In the genomic region with DNA sequence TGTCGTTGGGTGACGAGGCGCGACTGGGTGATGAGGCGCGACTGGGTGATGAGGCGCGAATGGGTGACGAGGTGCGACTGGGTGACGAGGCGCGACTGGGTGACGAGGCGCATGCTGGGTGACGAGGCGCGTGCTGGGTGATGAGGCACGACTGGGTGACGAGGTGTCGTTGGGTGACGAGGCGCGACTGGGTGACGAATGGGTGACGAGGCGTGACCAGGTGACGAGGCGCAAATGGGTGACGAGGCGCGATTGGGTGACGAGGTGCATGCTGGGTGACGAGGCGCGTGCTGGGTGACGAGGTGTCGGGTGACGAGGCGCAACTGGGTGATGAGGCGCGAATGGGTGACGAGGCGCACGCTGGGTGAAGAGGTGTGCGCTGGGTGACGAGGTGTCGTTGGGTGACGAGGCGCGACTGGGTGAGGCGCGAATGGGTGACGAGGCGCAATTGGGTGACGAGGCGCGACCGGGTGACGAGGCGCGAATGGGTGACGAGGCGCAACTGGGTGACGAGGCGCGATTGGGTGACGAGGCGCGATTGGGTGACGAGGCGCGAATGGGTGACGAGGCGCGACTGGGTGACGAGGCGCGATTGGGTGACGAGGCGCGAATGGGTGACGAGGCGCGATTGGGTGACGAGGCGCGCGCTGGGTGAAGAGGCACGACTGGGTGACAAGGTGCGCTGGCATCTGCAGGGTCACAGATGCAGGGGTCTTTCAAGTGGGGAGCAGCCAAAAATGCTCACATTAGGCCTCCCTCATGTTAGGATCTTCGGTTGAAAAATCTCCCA, we compare ENCODE assay signal across 23 cellular contexts.
"Had no signal": no experiment of that assay in that cellular context is flagged by ENCODE, and none has a peak within 500 bp of the region (broad histone marks: within the 10 kb centered on the region; RNA-seq: fewer than 3 reads in every experiment).

No MANE protein-coding gene starts in this region.

- H3K4me3 Mint-ChIP-seq: activated CD4-positive, alpha-beta T cell treated with anti-CD3 and anti-CD28 coated beads, Interleukin-2, amount 10 ng/mL, durations not matched to agents 24 days and 14 days; activated CD8-positive, alpha-beta T cell treated with anti-CD3 and anti-CD28 coated beads, Interleukin-2, amount 10 ng/mL, durations not matched to agents 7 days and 5 days; activated T-helper 17 cell treated with anti-CD3 and anti-CD28 coated beads, Interleukin-2, amount 50 U/mL, for 72 hours; endodermal cell had no signal

- H3K4me1 ChIP-seq: gastroesophageal sphincter, pancreas, psoas muscle, right atrium auricular region, thyroid gland had no signal

- H3K27me3 ChIP-seq: pancreas, right atrium auricular region, thyroid gland had no signal

- H3K27ac ChIP-seq: coronary artery, epithelial cell of prostate, gastroesophageal sphincter, neutrophil, psoas muscle, right atrium auricular region, spleen, thyroid gland, VCaP had no signal

- H3K4me1 Mint-ChIP-seq: activated T-helper 17 cell treated with anti-CD3 and anti-CD28 coated beads, Interleukin-2, amount 50 U/mL, for 72 hours; endodermal cell had no signal

- DNase-seq: activated CD4-positive, alpha-beta T cell treated with anti-CD3 and anti-CD28 coated beads, Interleukin-2, amount 10 ng/mL, durations not matched to agents 24 days and 14 days; activated CD8-positive, alpha-beta T cell treated with anti-CD3 and anti-CD28 coated beads, Interleukin-2, amount 10 ng/mL, durations not matched to agents 7 days and 5 days; activated naive CD4-positive, alpha-beta T cell treated with Interleukin-2 at 50 U/mL for 16 hours; activated T-cell treated with anti-CD3 and anti-CD28 coated beads, Interleukin-2, amount 50 U/mL, for 24 hours; cerebellar nuclear complex; endodermal cell; head of caudate nucleus; hypothalamus; left cardiac atrium; naive thymus-derived CD4-positive, alpha-beta T cell; psoas muscle; spleen; stimulated activated CD4-positive, alpha-beta T cell treated with anti-CD3 and anti-CD28 coated beads, Interleukin-4, amount 100 ng/mL, for 1 hour; stimulated activated naive CD4-positive, alpha-beta T cell treated with Interleukin-2 at 50 U/mL for 16 hours; thyroid gland had no signal

- H3K9me3 ChIP-seq: gastroesophageal sphincter, neutrophil, pancreas, psoas muscle, right atrium auricular region, spleen, thyroid gland had no signal

- H3K4me3 ChIP-seq: coronary artery, gastroesophageal sphincter, psoas muscle, right atrium auricular region, spleen, thyroid gland had no signal

- H3K27ac Mint-ChIP-seq: activated CD4-positive, alpha-beta T cell treated with anti-CD3 and anti-CD28 coated beads, Interleukin-2, amount 10 ng/mL, durations not matched to agents 24 days and 14 days; activated CD8-positive, alpha-beta T cell treated with anti-CD3 and anti-CD28 coated beads, Interleukin-2, amount 10 ng/mL, durations not matched to agents 7 days and 5 days; activated T-cell treated with anti-CD3 and anti-CD28 coated beads, Interleukin-2, amount 50 U/mL, for 24 hours; activated T-helper 17 cell treated with anti-CD3 and anti-CD28 coated beads, Interleukin-2, amount 50 U/mL, for 72 hours; endodermal cell had no signal

- H3K9me3 Mint-ChIP-seq: activated T-cell treated with anti-CD3 and anti-CD28 coated beads, Interleukin-2, amount 50 U/mL, for 24 hours; activated T-helper 17 cell treated with anti-CD3 and anti-CD28 coated beads, Interleukin-2, amount 50 U/mL, for 72 hours had no signal

- H3K36me3 ChIP-seq: gastroesophageal sphincter, neutrophil, pancreas, right atrium auricular region, spleen, thyroid gland had no signal

- ATAC-seq: activated CD8-positive, alpha-beta T cell treated with anti-CD3 and anti-CD28 coated beads, Interleukin-2, amount 10 ng/mL, durations not matched to agents 7 days and 5 days; gastroesophageal sphincter; naive thymus-derived CD4-positive, alpha-beta T cell; psoas muscle had no signal
